In the genomic region with DNA sequence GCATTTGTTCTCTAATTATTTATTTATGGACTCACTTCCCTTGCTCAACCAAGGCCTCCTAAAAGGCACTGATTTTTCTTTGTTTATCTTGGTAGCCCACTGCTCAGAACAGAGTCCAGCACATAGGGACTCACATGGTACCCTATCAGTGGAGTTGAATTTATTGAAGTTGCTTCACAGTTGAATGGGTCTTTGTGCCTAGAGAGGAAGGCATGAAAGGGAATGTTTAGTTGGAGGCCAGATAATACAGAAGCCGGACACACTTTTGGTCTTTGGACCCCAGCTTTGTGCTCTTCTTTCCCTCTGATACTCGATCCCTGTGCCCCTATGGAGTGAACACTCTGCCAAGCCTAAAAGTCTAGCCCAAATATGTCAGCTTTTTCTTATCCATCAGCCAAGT, we compare ENCODE assay signal across 1 cellular context.
TF ChIP-seq lines count a peak whose summit lies in the region.

No MANE protein-coding gene starts in this region.

TF ChIP-seq in HepG2, 621 proteins besides CTCF, POLR2A, EP300 and RAD21 (continued from another document and continues in another):
- TF ChIP-seq ELF1 (CRISPR knock-in tag; IDR thresholded peaks at IDR 0.05) (peak; percentile 40; the same call in 1 of the 2 replicates), RNF219 (CRISPR knock-in tag; IDR thresholded peaks at IDR 0.05) (no peak), ZNF331 (CRISPR knock-in tag; IDR thresholded peaks at IDR 0.05) (0 out of 2 replicates have a peak, but pooled peaks have one; percentile 27), HOXA3 (CRISPR knock-in tag; IDR thresholded peaks at IDR 0.05) (no peak), GZF1 (CRISPR knock-in tag; IDR thresholded peaks at IDR 0.05) (no peak), HDAC2 (CRISPR knock-in tag; IDR thresholded peaks at IDR 0.05) (0 out of 2 replicates have a peak, but pooled peaks have one; percentile 14), SMAD3 (CRISPR knock-in tag; IDR thresholded peaks at IDR 0.05) (no peak), AKAP8 (CRISPR knock-in tag; IDR thresholded peaks at IDR 0.05) (no peak), PLRG1 (conservative IDR thresholded peaks at IDR 0.05) (no peak), ZNF256 (CRISPR knock-in tag; conservative IDR thresholded peaks at IDR 0.05) (no peak), DR1 (CRISPR knock-in tag; IDR thresholded peaks at IDR 0.05) (no peak), SSRP1 (CRISPR knock-in tag; IDR thresholded peaks at IDR 0.05) (no peak), ZUFSP (CRISPR knock-in tag; IDR thresholded peaks at IDR 0.05; ENCODE audit: borderline replicate concordance) (no peak), ZNF720 (CRISPR knock-in tag; IDR thresholded peaks at IDR 0.05) (no peak), SMARCE1 (IDR thresholded peaks at IDR 0.05; ENCODE audit: borderline replicate concordance) (no peak), PREB (CRISPR knock-in tag; IDR thresholded peaks at IDR 0.05) (no peak), RBFOX2 (IDR thresholded peaks at IDR 0.05; ENCODE audit: low read depth, low read length) (no peak), ZFP36L1 (CRISPR knock-in tag; IDR thresholded peaks at IDR 0.05) (no peak), FOXA1 (IDR thresholded peaks at IDR 0.05) (no peak), FOXA1 (CRISPR knock-in tag; IDR thresholded peaks at IDR 0.05) (peak; percentile 41; the same call in 1 of the 2 replicates), ZNF263 (CRISPR knock-in tag; IDR thresholded peaks at IDR 0.05) (no peak), TCF7 (IDR thresholded peaks at IDR 0.05; ENCODE audit: low read depth) (0 out of 2 replicates have a peak, but pooled peaks have one; percentile 15), HMGXB3 (CRISPR knock-in tag; IDR thresholded peaks at IDR 0.05; ENCODE audit: borderline replicate concordance) (no peak), ZNF577 (CRISPR knock-in tag; IDR thresholded peaks at IDR 0.05; ENCODE audit: borderline replicate concordance, low read depth) (no peak), NR2F6 (IDR thresholded peaks at IDR 0.05) (no peak), NR2F6 (CRISPR knock-in tag; IDR thresholded peaks at IDR 0.05) (no peak), NCOR1 (IDR thresholded peaks at IDR 0.05; ENCODE audit: borderline replicate concordance, low read length) (no peak), ZNF891 (CRISPR knock-in tag; IDR thresholded peaks at IDR 0.05) (no peak), FOXA3 (CRISPR knock-in tag; IDR thresholded peaks at IDR 0.05) (peak; percentile 28; the same call in 1 of the 2 replicates), HNRNPLL (IDR thresholded peaks at IDR 0.05; ENCODE audit: low read depth, low read length, poor library complexity, severe bottlenecking) (no peak), ZNF710 (CRISPR knock-in tag; IDR thresholded peaks at IDR 0.05; ENCODE audit: borderline replicate concordance) (no peak), EEA1 (CRISPR knock-in tag; IDR thresholded peaks at IDR 0.05; ENCODE audit: borderline replicate concordance) (no peak), RFX3 (CRISPR knock-in tag; IDR thresholded peaks at IDR 0.05) (no peak), ARNTL (CRISPR knock-in tag; IDR thresholded peaks at IDR 0.05) (no peak), ZNF232 (CRISPR knock-in tag; IDR thresholded peaks at IDR 0.05; ENCODE audit: borderline replicate concordance) (no peak), NFE2L2 (IDR thresholded peaks at IDR 0.05; ENCODE audit: low read length) (no peak), ZNF879 (CRISPR knock-in tag; IDR thresholded peaks at IDR 0.05) (no peak), IKZF5 (CRISPR knock-in tag; IDR thresholded peaks at IDR 0.05) (no peak), SIN3B (IDR thresholded peaks at IDR 0.05; ENCODE audit: low read length) (no peak), ZNF790 (CRISPR knock-in tag; IDR thresholded peaks at IDR 0.05; ENCODE audit: borderline replicate concordance) (no peak), SNAI1 (CRISPR knock-in tag; IDR thresholded peaks at IDR 0.05; ENCODE audit: borderline replicate concordance) (no peak), MIXL1 (CRISPR knock-in tag; IDR thresholded peaks at IDR 0.05) (no peak), ZBTB34 (CRISPR knock-in tag; IDR thresholded peaks at IDR 0.05) (no peak), CHCHD3 (CRISPR knock-in tag; IDR thresholded peaks at IDR 0.05) (no peak), FLYWCH1 (CRISPR knock-in tag; IDR thresholded peaks at IDR 0.05) (no peak)
- TF ChIP-seq, protein P1, sequence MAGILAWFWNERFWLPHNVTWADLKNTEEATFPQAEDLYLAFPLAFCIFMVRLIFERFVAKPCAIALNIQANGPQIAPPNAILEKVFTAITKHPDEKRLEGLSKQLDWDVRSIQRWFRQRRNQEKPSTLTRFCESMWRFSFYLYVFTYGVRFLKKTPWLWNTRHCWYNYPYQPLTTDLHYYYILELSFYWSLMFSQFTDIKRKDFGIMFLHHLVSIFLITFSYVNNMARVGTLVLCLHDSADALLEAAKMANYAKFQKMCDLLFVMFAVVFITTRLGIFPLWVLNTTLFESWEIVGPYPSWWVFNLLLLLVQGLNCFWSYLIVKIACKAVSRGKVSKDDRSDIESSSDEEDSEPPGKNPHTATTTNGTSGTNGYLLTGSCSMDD (CRISPR knock-in tag; IDR thresholded peaks at IDR 0.05), result no peak
- TF ChIP-seq, protein P2, sequence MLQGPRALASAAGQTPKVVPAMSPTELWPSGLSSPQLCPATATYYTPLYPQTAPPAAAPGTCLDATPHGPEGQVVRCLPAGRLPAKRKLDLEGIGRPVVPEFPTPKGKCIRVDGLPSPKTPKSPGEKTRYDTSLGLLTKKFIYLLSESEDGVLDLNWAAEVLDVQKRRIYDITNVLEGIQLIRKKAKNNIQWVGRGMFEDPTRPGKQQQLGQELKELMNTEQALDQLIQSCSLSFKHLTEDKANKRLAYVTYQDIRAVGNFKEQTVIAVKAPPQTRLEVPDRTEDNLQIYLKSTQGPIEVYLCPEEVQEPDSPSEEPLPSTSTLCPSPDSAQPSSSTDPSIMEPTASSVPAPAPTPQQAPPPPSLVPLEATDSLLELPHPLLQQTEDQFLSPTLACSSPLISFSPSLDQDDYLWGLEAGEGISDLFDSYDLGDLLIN (CRISPR knock-in tag; IDR thresholded peaks at IDR 0.05; ENCODE audit: borderline replicate concordance), result no peak
